In genomic region chr12:56494481-56494880, GRCh38 we compare ENCODE assay signal across 11 cellular contexts. TPM values are rescaled to one million over a fixed set of nuclear protein-coding genes. Genes with fewer than 3 reads are reported as not detected.
"Had no signal": no experiment of that assay in that cellular context is flagged by ENCODE, and none has a peak within 500 bp of the region (broad histone marks: within the 10 kb centered on the region; RNA-seq: fewer than 3 reads in every experiment).

No MANE protein-coding gene starts in this region.

RNA-seq across cellular contexts. Expression of gene GLS2, which starts 6.5 kb away (rescaled TPM):
- total RNA-seq: OCI-LY7, RPMI7951, SJCRH30, SJSA1, SK-MEL-5 had no signal

RNA-seq across cellular contexts. Expression of gene MIP, which starts 40.0 kb away (rescaled TPM):
- total RNA-seq: PC-3, PC-9, Peyer's patch, Right ventricle myocardium inferior, Right ventricle myocardium superior, SJCRH30, SK-MEL-5 had no signal
- polyA plus RNA-seq: SK-N-SH had no signal
